ENCODE assay signal across 12 cellular contexts in the genomic region with DNA sequence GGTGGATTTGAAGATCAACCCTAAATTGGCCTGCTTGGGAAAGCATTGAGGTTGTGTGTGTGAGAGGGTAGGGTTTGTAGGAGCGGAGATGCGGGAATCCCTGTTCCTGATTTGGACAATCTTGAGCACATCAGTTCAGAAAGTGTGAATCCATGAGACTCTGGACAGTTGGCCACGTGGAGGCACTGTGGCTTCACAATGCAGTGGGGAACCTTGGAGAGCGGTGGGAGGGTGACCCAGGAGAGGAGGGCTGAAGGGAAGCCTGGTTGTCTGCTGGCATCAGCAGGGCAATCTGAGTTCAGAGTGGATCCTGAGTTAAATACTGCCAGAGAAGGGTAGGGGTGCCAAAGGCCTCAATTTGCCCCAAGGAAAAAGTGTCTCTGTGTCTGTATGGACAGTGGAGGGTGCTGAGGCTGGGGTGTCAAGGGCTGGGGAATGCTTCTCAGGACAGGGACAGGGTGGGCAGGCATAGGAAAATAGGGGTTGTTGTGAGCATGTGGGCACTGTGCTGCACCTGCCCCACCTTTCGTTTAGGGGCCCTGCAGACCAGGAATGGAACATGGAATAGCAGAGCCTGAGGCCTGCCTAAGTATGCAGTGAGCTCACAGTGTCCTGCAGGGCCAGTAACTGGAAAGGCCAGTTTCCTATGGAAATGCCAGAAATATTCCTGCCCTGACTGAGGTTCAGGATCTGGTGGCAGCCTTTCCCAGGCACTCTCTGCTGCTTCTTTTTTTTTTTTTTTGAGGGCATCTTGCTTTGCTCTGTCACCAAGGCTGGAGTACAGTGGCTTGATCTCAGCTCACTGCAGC.
DNase-seq lines count a peak whose midpoint lies in the region; ATAC-seq and TF ChIP-seq lines count a peak whose summit lies in the region.
"Had no signal": no experiment of that assay in that cellular context is flagged by ENCODE, and none has a peak within 500 bp of the region (broad histone marks: within the 10 kb centered on the region; RNA-seq: fewer than 3 reads in every experiment).

No MANE protein-coding gene starts in this region.

- H3K4me3 ChIP-seq in Panc1 (ENCODE audit: low read depth in 2 of 2, low read length in 2 of 2) (no peak overlapping the region), fibroblast of the aortic adventitia (ENCODE audit: low read depth, low read length) (no peak overlapping the region)

- peaks cover 2% of the 10 kb centered on the region for H3K4me1 Mint-ChIP-seq in activated T-cell treated with anti-CD3 and anti-CD28 coated beads, Interleukin-2, amount 50 U/mL, for 4 hours (ENCODE audit: low read depth)
- H3K4me1 Mint-ChIP-seq in activated T-cell treated with anti-CD3 and anti-CD28 coated beads, Interleukin-2, amount 50 U/mL, for 24 hours (ENCODE audit: low read depth), result peaks cover 7% of the 10 kb centered on the region

- no peaks in the 10 kb centered on the region for H3K36me3 Mint-ChIP-seq in activated T-cell treated with anti-CD3 and anti-CD28 coated beads, Interleukin-2, amount 50 U/mL, for 4 hours (ENCODE audit: insufficient read depth)
- no peaks in the 10 kb centered on the region for H3K36me3 Mint-ChIP-seq in activated T-cell treated with anti-CD3 and anti-CD28 coated beads, Interleukin-2, amount 50 U/mL, for 24 hours (ENCODE audit: low read depth)

- H3K9me3 Mint-ChIP-seq in activated T-cell treated with anti-CD3 and anti-CD28 coated beads, Interleukin-2, amount 50 U/mL, for 4 hours, result no peaks in the 10 kb centered on the region
- H3K9me3 Mint-ChIP-seq in activated T-cell treated with anti-CD3 and anti-CD28 coated beads, Interleukin-2, amount 50 U/mL, for 24 hours, result no peaks in the 10 kb centered on the region

- no peak; the same call in 1 of the 2 replicates for ATAC-seq in Panc1
- no peak for ATAC-seq in activated T-cell treated with anti-CD3 and anti-CD28 coated beads, Interleukin-2, amount 50 U/mL, for 4 hours
- no peak for ATAC-seq in GM21723 (IDR thresholded peaks at IDR 0.05; ENCODE audit: unreplicated experiment)
- ATAC-seq in HG03139 (IDR thresholded peaks at IDR 0.05; ENCODE audit: unreplicated experiment), result no peak

- in situ Hi-C loops in Panc1 (cut with HindIII; ENCODE audit: low pct_unique_long_range_greater_than_20kb, low sequenced_read_pairs), result no loop called here

- BruUV-seq in Panc1 (replicated peaks; lab: Mats Ljungman, UMichigan), result no TSS peak

- no peak overlapping the region for H3K27ac Mint-ChIP-seq in activated T-cell treated with anti-CD3 and anti-CD28 coated beads, Interleukin-2, amount 50 U/mL, for 24 hours

- H3K27me3 ChIP-seq in Panc1 (ENCODE audit: control insufficient read depth, insufficient read depth, low read length), result no peaks in the 10 kb centered on the region
- H3K27me3 ChIP-seq: neutrophil had no signal

- TF ChIP-seq CTCF in GM12873 (IDR thresholded peaks at IDR 0.05; ENCODE audit: insufficient read depth, low read depth, low read length, missing control alignments), result peak; percentile 39
- TF ChIP-seq CTCF in Panc1 (IDR thresholded peaks at IDR 0.05), result peak; percentile 18; the same call in 1 of the 2 replicates
- TF ChIP-seq CTCF in fibroblast of the aortic adventitia (IDR thresholded peaks at IDR 0.05; ENCODE audit: insufficient read depth, low read length), result peak; percentile 34

- POLR2A ChIA-PET in Panc1 (lab: Charles Lee), result no interaction called here

- H3K27me3 Mint-ChIP-seq in activated T-cell treated with anti-CD3 and anti-CD28 coated beads, Interleukin-2, amount 50 U/mL, for 4 hours (ENCODE audit: low read depth), result no peaks in the 10 kb centered on the region
- peaks cover 3% of the 10 kb centered on the region for H3K27me3 Mint-ChIP-seq in activated T-cell treated with anti-CD3 and anti-CD28 coated beads, Interleukin-2, amount 50 U/mL, for 24 hours

- no peak overlapping the region for H3K4me3 Mint-ChIP-seq in activated T-cell treated with anti-CD3 and anti-CD28 coated beads, Interleukin-2, amount 50 U/mL, for 4 hours
- H3K4me3 Mint-ChIP-seq in activated T-cell treated with anti-CD3 and anti-CD28 coated beads, Interleukin-2, amount 50 U/mL, for 24 hours, result no peak overlapping the region

- no peaks in the 10 kb centered on the region for H3K36me3 ChIP-seq in Panc1 (ENCODE audit: control insufficient read depth, insufficient read depth, low read length)
- H3K36me3 ChIP-seq: neutrophil had no signal

- CTCF ChIA-PET in Panc1 (lab: Charles Lee), result no interaction called here

- H3K4me1 ChIP-seq in Panc1 (ENCODE audit: control insufficient read depth, insufficient read depth, low read length), result no peaks in the 10 kb centered on the region

- intact Hi-C loops in Panc1 (cut with micrococcal nuclease; ENCODE audit: unreplicated experiment), result no loop called here

- DNase-seq in 8988T (peak; percentile 21), Panc1 (ENCODE audit: low read depth, low spot score) (no peak), fibroblast of the aortic adventitia (ENCODE audit: low read depth) (peak; percentile 16)
- no peak for DNase-seq in activated T-cell treated with anti-CD3 and anti-CD28 coated beads, Interleukin-2, amount 50 U/mL, for 4 hours
- DNase-seq in activated T-cell treated with anti-CD3 and anti-CD28 coated beads, Interleukin-2, amount 50 U/mL, for 24 hours, result no peak
- DNase-seq: DMS79 treated with DMSO at 0.1 percent for 48 hours, NCI-H446 treated with DMSO at 0.1 percent for 48 hours had no signal

- no peaks in the 10 kb centered on the region for H3K9me3 ChIP-seq in Panc1 (ENCODE audit: control insufficient read depth, insufficient read depth, low read depth, low read length)
- H3K9me3 ChIP-seq: neutrophil had no signal

- no peak overlapping the region for H3K27ac ChIP-seq in Panc1 (ENCODE audit: low read length)
- H3K27ac ChIP-seq: epithelial cell of prostate, neutrophil had no signal

Comparison
In these comparisons a context has a peak if more than half of its experiments do, and no peak if none do; other contexts are left out.
1. DNase-seq: peak in 8988T (single experiment) and fibroblast of the aortic adventitia (single experiment); none in Panc1 (single experiment), activated T-cell treated with anti-CD3 and anti-CD28 coated beads, Interleukin-2, amount 50 U/mL, for 4 hours (single experiment) and activated T-cell treated with anti-CD3 and anti-CD28 coated beads, Interleukin-2, amount 50 U/mL, for 24 hours (single experiment).
2. Peak in every context shown above with its lines, with median percentiles within 50 percentile points of each other: CTCF ChIP-seq.